In genomic region chr12:7011398-7011797, GRCh38 we compare ENCODE assay signal across 1 cellular context. TPM values are rescaled to one million over a fixed set of nuclear protein-coding genes. Genes with fewer than 3 reads are reported as not detected.
"Had no signal": no experiment of that assay in that cellular context is flagged by ENCODE, and none has a peak within 500 bp of the region (broad histone marks: within the 10 kb centered on the region; RNA-seq: fewer than 3 reads in every experiment).

No MANE protein-coding gene starts in this region.

RNA-seq across cellular contexts. Expression of gene C1S, which starts 49.1 kb away (rescaled TPM):
- polyA plus RNA-seq: naive thymus-derived CD4-positive, alpha-beta T cell had no signal
